Comparison of ENCODE assay signal across 25 cellular contexts in the genomic region with DNA sequence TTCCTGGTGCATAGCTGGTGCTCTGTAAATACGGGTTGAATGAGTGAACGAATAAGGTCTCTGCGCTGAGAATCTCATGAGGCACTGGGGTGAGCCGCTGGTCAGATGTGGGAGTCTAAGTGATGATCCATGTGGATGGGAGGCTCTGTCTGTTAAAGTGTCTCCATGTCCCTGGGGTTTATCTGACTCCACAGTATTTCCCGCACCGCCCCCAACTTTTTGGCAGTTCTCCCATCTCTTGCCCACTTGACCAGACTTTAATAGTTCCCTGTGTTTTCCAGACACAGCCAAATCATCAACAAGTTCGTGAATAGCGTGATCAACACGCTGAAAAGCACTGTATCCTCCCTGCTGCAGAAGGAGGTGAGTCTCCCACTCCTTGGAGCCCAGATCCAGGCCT. TPM values are rescaled to one million over a fixed set of nuclear protein-coding genes. Genes with fewer than 3 reads are reported as not detected.
DNase-seq lines count a peak whose midpoint lies in the region; ATAC-seq, FAIRE-seq and TF ChIP-seq lines count a peak whose summit lies in the region.
"Had no signal": no experiment of that assay in that cellular context is flagged by ENCODE, and none has a peak within 500 bp of the region (broad histone marks: within the 10 kb centered on the region; RNA-seq: fewer than 3 reads in every experiment).

No MANE protein-coding gene starts in this region.

- DNase-seq in A549 (ENCODE audit: low read depth in 1 of 2, low spot score in 1 of 2): no peak
- DNase-seq in COLO829 (ENCODE audit: low spot score): peak; percentile 68
- DNase-seq in NCI-H1105 treated with DMSO at 0.1 percent for 48 hours (lab: John Stamatoyannopoulos, UW): peak; percentile 40
- no peak for DNase-seq in left lung
- no peak for DNase-seq in nucleus accumbens (lab: John Stamatoyannopoulos, UW)
- DNase-seq in mesendoderm: no peak
- DNase-seq: Calu3; CD8-positive, alpha-beta T cell; DMS153; GOT3; Karpas-422; NCI-H446 treated with DMSO at 0.1 percent for 48 hours; NCI-H526; SHP77 treated with DMSO at 0.1 percent for 48 hours; T-helper 1 cell had no signal

- H2AK5ac ChIP-seq in mesendoderm (ENCODE audit: low read length): no peak overlapping the region

- no peak for ATAC-seq in A549
- ATAC-seq in left lung: peak; percentile 28
- ATAC-seq in GM21717 (IDR thresholded peaks at IDR 0.05; ENCODE audit: unreplicated experiment): no peak
- ATAC-seq in GM18517 (IDR thresholded peaks at IDR 0.05; ENCODE audit: unreplicated experiment): no peak
- ATAC-seq: CD8-positive, alpha-beta T cell; Panc1 had no signal

- H2BK15ac ChIP-seq in mesendoderm (replicated peaks; ENCODE audit: low read depth): no peak overlapping the region

- H3K4me2 ChIP-seq in A549 (peak overlapping the region; percentile 20; the same call in 1 of the 3 replicates), mesendoderm (ENCODE audit: low read length) (no peak overlapping the region)

- H3K56ac ChIP-seq in mesendoderm (ENCODE audit: low read length): no peak overlapping the region

- intact Hi-C loops in left lung (cut with DNase I): no loop called here

- H3K36me3 ChIP-seq in left lung (no peaks in the 10 kb centered on the region), mesendoderm (ENCODE audit: control insufficient read depth, insufficient read depth, low read length) (no peaks in the 10 kb centered on the region)

- no peak overlapping the region for H4K8ac ChIP-seq in mesendoderm (ENCODE audit: low read depth, low read length)

- H3K4me1 ChIP-seq in A549 (peaks cover 15% of the 10 kb centered on the region), left lung (no peaks in the 10 kb centered on the region), mesendoderm (ENCODE audit: control insufficient read depth, low read depth, low read length) (no peaks in the 10 kb centered on the region)

- H3K27ac ChIP-seq in A549 (peak overlapping the region in 1 of 2 experiments; percentile 64; a peak in 4 of 6 replicates), left lung (no peak overlapping the region), mesendoderm (ENCODE audit: low read depth, low read length) (no peak overlapping the region)
- H3K27ac ChIP-seq: C4-2B, RWPE1 had no signal

- no peak for TF ChIP-seq RAD21 in A549 (conservative IDR thresholded peaks at IDR 0.05 in 1 of 2, IDR thresholded peaks at IDR 0.05 in 1 of 2)

- no peak overlapping the region for H3K23ac ChIP-seq in mesendoderm (ENCODE audit: low read length)

- TF ChIP-seq POLR2A in A549 (IDR thresholded peaks at IDR 0.05; ENCODE audit: low read length): no peak

- no peak overlapping the region for H2BK5ac ChIP-seq in mesendoderm (ENCODE audit: low read length)

- TF ChIP-seq CTCF in A549 (IDR thresholded peaks at IDR 0.05): no peak
- no peak for TF ChIP-seq CTCF in left lung (IDR thresholded peaks at IDR 0.05)

- no peaks in the 10 kb centered on the region for H3K79me1 ChIP-seq in mesendoderm (ENCODE audit: low read length)

- FAIRE-seq in A549 (lab: Jason Lieb, UNC): no peak
- FAIRE-seq: GM18507 had no signal

- CTCF ChIA-PET in A549 (lab: Yijun Ruan, JAX): interaction anchor here (0.6 to 0.8 kb wide), 2 partner anchors 32 to 34 kb away, joined by 3 to 4 read pairs; no protein-coding TSS in a partner anchor

- POLR2A ChIA-PET in A549 (lab: Yijun Ruan, JAX): no interaction called here

- no peak overlapping the region for H3K9ac ChIP-seq in mesendoderm (ENCODE audit: low read length)

- H3K4me3 ChIP-seq in A549 (no peak overlapping the region), left lung (no peak overlapping the region), mesendoderm (ENCODE audit: low read length) (no peak overlapping the region)

- no peak overlapping the region for H4K5ac ChIP-seq in mesendoderm (ENCODE audit: low read length)

- H3K18ac ChIP-seq in mesendoderm (ENCODE audit: low read length): no peak overlapping the region

- 78% methylated on average over 9 of the region's 9 CpGs for WGBS in A549 (ENCODE audit: missing lambda C conversion rate)
- no CpG with 5 or more reads among the region's 9 CpGs for WGBS in mesendoderm (ENCODE audit: extremely low coverage, insufficient coverage, low lambda C conversion rate)

- TF ChIP-seq EP300 in A549 (IDR thresholded peaks at IDR 0.05): no peak

- H3K27me3 ChIP-seq in left lung (no peaks in the 10 kb centered on the region), mesendoderm (ENCODE audit: insufficient read depth, low read length, poor library complexity) (no peaks in the 10 kb centered on the region)

- no peak overlapping the region for H3K4ac ChIP-seq in mesendoderm (ENCODE audit: low read depth, low read length)

- H2BK120ac ChIP-seq in mesendoderm (ENCODE audit: low read depth, low read length): no peak overlapping the region

- H3K79me2 ChIP-seq in mesendoderm (ENCODE audit: control insufficient read depth, insufficient read depth, low read length): no peaks in the 10 kb centered on the region

- no peaks in the 10 kb centered on the region for H3K9me3 ChIP-seq in A549
- H3K9me3 ChIP-seq in left lung: no peaks in the 10 kb centered on the region

TF ChIP-seq in A549, 52 proteins besides CTCF, POLR2A, EP300 and RAD21:
- TF ChIP-seq EHMT2 (IDR thresholded peaks at IDR 0.05; ENCODE audit: low read depth) (no peak), BHLHE40 (IDR thresholded peaks at IDR 0.05; ENCODE audit: low read depth, low read length) (no peak), RNF2 (IDR thresholded peaks at IDR 0.05; ENCODE audit: borderline replicate concordance, low read depth) (no peak), PHF8 (IDR thresholded peaks at IDR 0.05; ENCODE audit: borderline replicate concordance, low read depth) (no peak), JUN (IDR thresholded peaks at IDR 0.05) (no peak), EHF (CRISPR knock-in tag; IDR thresholded peaks at IDR 0.05) (no peak), CEBPB (IDR thresholded peaks at IDR 0.05) (no peak), HOXA7 (CRISPR knock-in tag; IDR thresholded peaks at IDR 0.05) (no peak), MAZ (IDR thresholded peaks at IDR 0.05; ENCODE audit: borderline replicate concordance, low read depth, low read length) (no peak), POLR2AphosphoS2 (conservative IDR thresholded peaks at IDR 0.05; ENCODE audit: low read length) (no peak)
- TF ChIP-seq, protein P1, sequence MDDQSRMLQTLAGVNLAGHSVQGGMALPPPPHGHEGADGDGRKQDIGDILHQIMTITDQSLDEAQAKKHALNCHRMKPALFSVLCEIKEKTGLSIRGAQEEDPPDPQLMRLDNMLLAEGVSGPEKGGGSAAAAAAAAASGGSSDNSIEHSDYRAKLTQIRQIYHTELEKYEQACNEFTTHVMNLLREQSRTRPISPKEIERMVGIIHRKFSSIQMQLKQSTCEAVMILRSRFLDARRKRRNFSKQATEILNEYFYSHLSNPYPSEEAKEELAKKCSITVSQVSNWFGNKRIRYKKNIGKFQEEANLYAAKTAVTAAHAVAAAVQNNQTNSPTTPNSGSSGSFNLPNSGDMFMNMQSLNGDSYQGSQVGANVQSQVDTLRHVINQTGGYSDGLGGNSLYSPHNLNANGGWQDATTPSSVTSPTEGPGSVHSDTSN (IDR thresholded peaks at IDR 0.05): no peak
- TF ChIP-seq, protein P2, sequence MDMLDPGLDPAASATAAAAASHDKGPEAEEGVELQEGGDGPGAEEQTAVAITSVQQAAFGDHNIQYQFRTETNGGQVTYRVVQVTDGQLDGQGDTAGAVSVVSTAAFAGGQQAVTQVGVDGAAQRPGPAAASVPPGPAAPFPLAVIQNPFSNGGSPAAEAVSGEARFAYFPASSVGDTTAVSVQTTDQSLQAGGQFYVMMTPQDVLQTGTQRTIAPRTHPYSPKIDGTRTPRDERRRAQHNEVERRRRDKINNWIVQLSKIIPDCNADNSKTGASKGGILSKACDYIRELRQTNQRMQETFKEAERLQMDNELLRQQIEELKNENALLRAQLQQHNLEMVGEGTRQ (IDR thresholded peaks at IDR 0.05): no peak

RNA-seq across cellular contexts. Expression of gene BPIFA2, which starts 9.9 kb away (rescaled TPM):
- 0.16 TPM in 1 of 2 replicates, not detected in the other for polyA plus RNA-seq in A549 (2011; rRNA removed)
- polyA plus RNA-seq in A549 (2012; cell fraction: cytosol; rRNA removed): 0.07 and 0.08 TPM in 2 replicates
- not detected in 2 replicates for polyA plus RNA-seq in A549 (2012; cell fraction: nucleus; rRNA removed)
- not detected in 3 replicates for polyA plus RNA-seq in A549 (2017; fragmentation: RNase III; extraction: RNeasy Plus Mini Kit Qiagen cat#74134 plus additional on column Dnase treatment)
- 0.74 TPM in 1 of 2 replicates, not detected in the other for polyA minus RNA-seq in A549 (2011; rRNA and poly(A)+ RNA removed)
- total RNA-seq in left lung: not detected
- polyA plus RNA-seq in mesendoderm (2013, experiment 1 of 2): not detected
- not detected for polyA plus RNA-seq in mesendoderm (2013, experiment 2 of 2)
- total RNA-seq: A673; Calu3; CD8-positive, alpha-beta T cell; Daoy; G401; HT-29 had no signal

RNA-seq across cellular contexts. Expression of gene BPIFA3, which starts 39.3 kb away (rescaled TPM):
- not detected in 2 replicates for polyA plus RNA-seq in A549 (2011; rRNA removed)
- not detected in 2 replicates for polyA plus RNA-seq in A549 (2012; cell fraction: cytosol; rRNA removed)
- polyA plus RNA-seq in A549 (2012; cell fraction: nucleus; rRNA removed): not detected in 2 replicates
- not detected in 3 replicates for polyA plus RNA-seq in A549 (2017; fragmentation: RNase III; extraction: RNeasy Plus Mini Kit Qiagen cat#74134 plus additional on column Dnase treatment)
- polyA minus RNA-seq in A549 (2011; rRNA and poly(A)+ RNA removed): not detected in 2 replicates
- not detected for total RNA-seq in left lung
- polyA plus RNA-seq in mesendoderm (2013, experiment 1 of 2): not detected
- not detected for polyA plus RNA-seq in mesendoderm (2013, experiment 2 of 2)
- total RNA-seq: A673; Calu3; CD8-positive, alpha-beta T cell; Daoy; G401; HT-29 had no signal

RNA-seq across cellular contexts. Expression of gene BPIFA1, which starts 57.9 kb away (rescaled TPM):
- not detected in 2 replicates for polyA plus RNA-seq in A549 (2011; rRNA removed)
- polyA plus RNA-seq in A549 (2012; cell fraction: cytosol; rRNA removed): not detected in 2 replicates
- not detected in 2 replicates for polyA plus RNA-seq in A549 (2012; cell fraction: nucleus; rRNA removed)
- not detected in 3 replicates for polyA plus RNA-seq in A549 (2017; fragmentation: RNase III; extraction: RNeasy Plus Mini Kit Qiagen cat#74134 plus additional on column Dnase treatment)
- not detected in 2 replicates for polyA minus RNA-seq in A549 (2011; rRNA and poly(A)+ RNA removed)
- 1 to 10 TPM in 1 of 2 donors, not detected in 1; 9.2 TPM for total RNA-seq in left lung
- polyA plus RNA-seq in mesendoderm (2013, experiment 1 of 2): not detected
- not detected for polyA plus RNA-seq in mesendoderm (2013, experiment 2 of 2)
- total RNA-seq: A673; Calu3; CD8-positive, alpha-beta T cell; Daoy; G401; HT-29 had no signal

Comparison
In these comparisons a context has a peak if more than half of its experiments do, and no peak if none do; other contexts are left out.
1. DNase-seq: peak in COLO829 (single experiment) and NCI-H1105 treated with DMSO at 0.1 percent for 48 hours (single experiment); none in A549 (0 of 2), left lung (0 of 2), nucleus accumbens (0 of 56) and mesendoderm (single experiment).